Comparison of ENCODE assay signal across 1 cellular context in genomic region chr2:201852878-201853415, GRCh38.
TF ChIP-seq lines count a peak whose summit lies in the region.

No MANE protein-coding gene starts in this region.

TF ChIP-seq in GM12878, 131 proteins besides CTCF, POLR2A, EP300 and RAD21:
- no peak for TF ChIP-seq NBN (IDR thresholded peaks at IDR 0.05)
- no peak for TF ChIP-seq CEBPB (IDR thresholded peaks at IDR 0.05; ENCODE audit: borderline replicate concordance in 1 of 2, low read depth in 2 of 2, low read length in 2 of 2)
- TF ChIP-seq MXI1 (IDR thresholded peaks at IDR 0.05; ENCODE audit: low read depth, low read length) = no peak
- no peak for TF ChIP-seq CHD1 (IDR thresholded peaks at IDR 0.05; ENCODE audit: low read depth, low read length)
- no peak for TF ChIP-seq SIX5 (IDR thresholded peaks at IDR 0.05; ENCODE audit: low read depth, low read length, severe bottlenecking)
- TF ChIP-seq USF1 (IDR thresholded peaks at IDR 0.05; ENCODE audit: borderline replicate concordance, extremely low read length, insufficient read depth, low read depth, low read length) = no peak
- TF ChIP-seq CBX5 (IDR thresholded peaks at IDR 0.05; ENCODE audit: low read depth) = no peak
- no peak for TF ChIP-seq SPI1 (IDR thresholded peaks at IDR 0.05; ENCODE audit: borderline replicate concordance, insufficient read depth, low read depth, low read length)
- no peak for TF ChIP-seq SMAD5 (IDR thresholded peaks at IDR 0.05; ENCODE audit: low read depth)
- TF ChIP-seq, protein P1, sequence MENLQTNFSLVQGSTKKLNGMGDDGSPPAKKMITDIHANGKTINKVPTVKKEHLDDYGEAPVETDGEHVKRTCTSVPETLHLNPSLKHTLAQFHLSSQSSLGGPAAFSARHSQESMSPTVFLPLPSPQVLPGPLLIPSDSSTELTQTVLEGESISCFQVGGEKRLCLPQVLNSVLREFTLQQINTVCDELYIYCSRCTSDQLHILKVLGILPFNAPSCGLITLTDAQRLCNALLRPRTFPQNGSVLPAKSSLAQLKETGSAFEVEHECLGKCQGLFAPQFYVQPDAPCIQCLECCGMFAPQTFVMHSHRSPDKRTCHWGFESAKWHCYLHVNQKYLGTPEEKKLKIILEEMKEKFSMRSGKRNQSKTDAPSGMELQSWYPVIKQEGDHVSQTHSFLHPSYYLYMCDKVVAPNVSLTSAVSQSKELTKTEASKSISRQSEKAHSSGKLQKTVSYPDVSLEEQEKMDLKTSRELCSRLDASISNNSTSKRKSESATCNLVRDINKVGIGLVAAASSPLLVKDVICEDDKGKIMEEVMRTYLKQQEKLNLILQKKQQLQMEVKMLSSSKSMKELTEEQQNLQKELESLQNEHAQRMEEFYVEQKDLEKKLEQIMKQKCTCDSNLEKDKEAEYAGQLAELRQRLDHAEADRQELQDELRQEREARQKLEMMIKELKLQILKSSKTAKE (IDR thresholded peaks at IDR 0.05; ENCODE audit: low read depth, poor library complexity, severe bottlenecking) = no peak
- TF ChIP-seq NFIC (IDR thresholded peaks at IDR 0.05; ENCODE audit: low read depth, low read length) = no peak
- no peak for TF ChIP-seq RELB (IDR thresholded peaks at IDR 0.05; ENCODE audit: low read depth)
- no peak for TF ChIP-seq HDGF (IDR thresholded peaks at IDR 0.05)
- TF ChIP-seq, protein P2, sequence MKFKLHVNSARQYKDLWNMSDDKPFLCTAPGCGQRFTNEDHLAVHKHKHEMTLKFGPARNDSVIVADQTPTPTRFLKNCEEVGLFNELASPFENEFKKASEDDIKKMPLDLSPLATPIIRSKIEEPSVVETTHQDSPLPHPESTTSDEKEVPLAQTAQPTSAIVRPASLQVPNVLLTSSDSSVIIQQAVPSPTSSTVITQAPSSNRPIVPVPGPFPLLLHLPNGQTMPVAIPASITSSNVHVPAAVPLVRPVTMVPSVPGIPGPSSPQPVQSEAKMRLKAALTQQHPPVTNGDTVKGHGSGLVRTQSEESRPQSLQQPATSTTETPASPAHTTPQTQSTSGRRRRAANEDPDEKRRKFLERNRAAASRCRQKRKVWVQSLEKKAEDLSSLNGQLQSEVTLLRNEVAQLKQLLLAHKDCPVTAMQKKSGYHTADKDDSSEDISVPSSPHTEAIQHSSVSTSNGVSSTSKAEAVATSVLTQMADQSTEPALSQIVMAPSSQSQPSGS (IDR thresholded peaks at IDR 0.05; ENCODE audit: low read length) = no peak
- no peak for TF ChIP-seq MYB (IDR thresholded peaks at IDR 0.05; ENCODE audit: borderline replicate concordance, low read depth, low read length)
- no peak for TF ChIP-seq TAF1 (IDR thresholded peaks at IDR 0.05; ENCODE audit: borderline replicate concordance, low read depth, low read length)
- TF ChIP-seq TARDBP (IDR thresholded peaks at IDR 0.05; ENCODE audit: borderline replicate concordance) = no peak
- TF ChIP-seq CHD4 (IDR thresholded peaks at IDR 0.05) = no peak
- TF ChIP-seq REST (IDR thresholded peaks at IDR 0.05; ENCODE audit: low read depth, low read length) = no peak
- no peak for TF ChIP-seq ATF7 (IDR thresholded peaks at IDR 0.05; ENCODE audit: low read depth)
TF ChIP-seq in GM12878: peak in this region for 0.
